Comparison of ENCODE assay signal across 9 cellular contexts in the genomic region with DNA sequence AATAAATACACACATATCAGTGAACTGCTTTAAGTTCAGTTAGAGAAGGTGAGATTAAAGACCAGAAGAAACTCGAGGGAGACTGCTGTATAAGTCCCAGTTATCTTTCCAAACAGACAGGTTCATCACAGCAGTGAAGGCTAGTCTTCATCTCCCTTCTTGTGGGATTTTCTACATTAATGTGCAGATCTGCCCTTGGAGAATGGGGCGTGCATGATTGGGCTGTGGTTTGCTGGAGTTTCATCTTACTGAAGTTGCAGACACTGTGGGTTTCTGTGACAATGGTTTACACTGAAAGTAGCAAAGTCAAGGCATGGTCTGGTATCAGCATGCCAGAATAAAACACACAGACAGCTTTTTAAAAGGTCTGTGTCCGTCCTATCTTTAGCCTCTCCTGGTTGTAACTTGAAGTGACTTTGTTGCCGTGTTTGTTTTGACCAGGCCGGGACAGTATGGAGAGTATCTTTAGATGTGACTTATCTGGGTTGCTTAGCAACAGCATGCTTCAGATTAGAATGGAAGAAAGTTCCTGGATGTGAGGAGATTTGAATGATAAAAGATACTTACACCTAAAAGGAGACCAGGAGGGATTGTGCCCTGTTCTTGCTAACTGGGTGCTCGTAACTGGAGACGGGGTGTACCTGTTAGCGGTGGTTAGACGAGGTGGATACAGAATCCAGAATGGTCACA. TPM values are rescaled to one million over a fixed set of nuclear protein-coding genes. Genes with fewer than 3 reads are reported as not detected.
DNase-seq lines count a peak whose midpoint lies in the region; ATAC-seq and TF ChIP-seq lines count a peak whose summit lies in the region.
"Had no signal": no experiment of that assay in that cellular context is flagged by ENCODE, and none has a peak within 500 bp of the region (broad histone marks: within the 10 kb centered on the region; RNA-seq: fewer than 3 reads in every experiment).

No MANE protein-coding gene starts in this region.

- H3K4me3 Mint-ChIP-seq in osteocyte (ENCODE audit: unreplicated experiment), result peak overlapping the region; percentile 88

- H3K27ac Mint-ChIP-seq in osteocyte (ENCODE audit: unreplicated experiment), result peak overlapping the region; percentile 92

- H3K36me3 Mint-ChIP-seq in osteocyte (ENCODE audit: unreplicated experiment), result no peaks in the 10 kb centered on the region

- peak overlapping the region; percentile 80 for H3K27ac ChIP-seq in epithelial cell of prostate

- DNase-seq in EH (ENCODE audit: low read depth), result peak; percentile 68
- no peak for DNase-seq in epithelial cell of prostate (ENCODE audit: low read depth, low spot score)
- no peak for DNase-seq in osteocyte (ENCODE audit: extremely low spot score, unreplicated experiment)
- no peak for DNase-seq in DMS53 treated with DMSO at 0.1 percent for 48 hours (lab: John Stamatoyannopoulos, UW; ENCODE audit: unreplicated experiment)
- DNase-seq in NCI-H526 (lab: John Stamatoyannopoulos, UW), result no peak
- no peak for DNase-seq in anterior cingulate cortex (lab: John Stamatoyannopoulos, UW)

- H3K9me3 Mint-ChIP-seq in osteocyte (ENCODE audit: unreplicated experiment), result no peaks in the 10 kb centered on the region

- no peaks in the 10 kb centered on the region for H3K27me3 Mint-ChIP-seq in osteocyte (ENCODE audit: unreplicated experiment)

- no peak for ATAC-seq in HG02798 (IDR thresholded peaks at IDR 0.05; ENCODE audit: poor library complexity, unreplicated experiment)

- peaks cover 51% of the 10 kb centered on the region for H3K4me1 Mint-ChIP-seq in osteocyte (ENCODE audit: unreplicated experiment)

- no peak for TF ChIP-seq CTCF in osteocyte (IDR thresholded peaks at IDR 0.05)

TF ChIP-seq in PFSK-1, 5 proteins besides CTCF, POLR2A, EP300 and RAD21:
- TF ChIP-seq SIN3A (IDR thresholded peaks at IDR 0.05; ENCODE audit: borderline replicate concordance, insufficient read depth, low read length), result no peak
- 0 out of 2 replicates have a peak, but pooled peaks have one; percentile 18 for TF ChIP-seq POLR2AphosphoS5 (IDR thresholded peaks at IDR 0.05; ENCODE audit: low read depth, low read length)

RNA-seq across cellular contexts. Expression of a gene that starts 16.1 kb away (rescaled TPM):
- polyA plus RNA-seq in PFSK-1 (2012; ENCODE audit: insufficient read length, low read depth), result 41.1 TPM
- total RNA-seq in osteocyte, result 53.9 and 55.0 TPM in 2 replicates

RNA-seq across cellular contexts. Expression of a gene that starts 16.2 kb away (rescaled TPM):
- polyA plus RNA-seq in PFSK-1 (2012; ENCODE audit: insufficient read length, low read depth), result 0.41 TPM
- 2.3 TPM in 2 replicates for total RNA-seq in osteocyte

RNA-seq across cellular contexts. Expression of a gene that starts 35.7 kb away (rescaled TPM):
- polyA plus RNA-seq in PFSK-1 (2012; ENCODE audit: insufficient read length, low read depth), result not detected
- total RNA-seq in osteocyte, result not detected in 2 replicates
- total RNA-seq: dermis microvascular lymphatic vessel endothelial cell had no signal

RNA-seq across cellular contexts. Expression of a gene that starts 41.3 kb away (rescaled TPM):
- polyA plus RNA-seq in PFSK-1 (2012; ENCODE audit: insufficient read length, low read depth), result 15.2 TPM
- 28.7 and 28.9 TPM in 2 replicates for total RNA-seq in osteocyte

RNA-seq across cellular contexts. Expression of a gene that starts 58.5 kb away (rescaled TPM):
- polyA plus RNA-seq in PFSK-1 (2012; ENCODE audit: insufficient read length, low read depth), result 5.1 TPM
- 13.7 and 14.1 TPM in 2 replicates for total RNA-seq in osteocyte
